ENCODE assay signal across 1 cellular context in genomic region chr17:45293413-45294211, GRCh38.
TF ChIP-seq lines count a peak whose summit lies in the region.

No MANE protein-coding gene starts in this region.

TF ChIP-seq in K562, 482 proteins besides CTCF, POLR2A, EP300 and RAD21 (continued from another document):
- TF ChIP-seq RERE (CRISPR knock-in tag; IDR thresholded peaks at IDR 0.05; ENCODE audit: borderline replicate concordance) (no peak), CGGBP1 (CRISPR knock-in tag; IDR thresholded peaks at IDR 0.05) (no peak), PHB (CRISPR knock-in tag; IDR thresholded peaks at IDR 0.05) (no peak), MEF2D (tag; conservative IDR thresholded peaks at IDR 0.05; ENCODE audit: low read depth) (peak; percentile 85), ZNF592 (IDR thresholded peaks at IDR 0.05) (peak; percentile 36; the same call in 1 of the 2 replicates), MAFK (IDR thresholded peaks at IDR 0.05; ENCODE audit: low read length) (peak; percentile 63; the same call in 1 of the 2 replicates), FOXM1 (IDR thresholded peaks at IDR 0.05; ENCODE audit: low read depth) (no peak), FOXM1 (CRISPR knock-in tag; IDR thresholded peaks at IDR 0.05; ENCODE audit: low read depth) (no peak), ZNF609 (CRISPR knock-in tag; IDR thresholded peaks at IDR 0.05; ENCODE audit: borderline replicate concordance) (0 out of 2 replicates have a peak, but pooled peaks have one; percentile 27), ESRRB (CRISPR knock-in tag; IDR thresholded peaks at IDR 0.05; ENCODE audit: borderline replicate concordance) (no peak)
